13 cellular contexts compared by ENCODE assay signal in the genomic region with DNA sequence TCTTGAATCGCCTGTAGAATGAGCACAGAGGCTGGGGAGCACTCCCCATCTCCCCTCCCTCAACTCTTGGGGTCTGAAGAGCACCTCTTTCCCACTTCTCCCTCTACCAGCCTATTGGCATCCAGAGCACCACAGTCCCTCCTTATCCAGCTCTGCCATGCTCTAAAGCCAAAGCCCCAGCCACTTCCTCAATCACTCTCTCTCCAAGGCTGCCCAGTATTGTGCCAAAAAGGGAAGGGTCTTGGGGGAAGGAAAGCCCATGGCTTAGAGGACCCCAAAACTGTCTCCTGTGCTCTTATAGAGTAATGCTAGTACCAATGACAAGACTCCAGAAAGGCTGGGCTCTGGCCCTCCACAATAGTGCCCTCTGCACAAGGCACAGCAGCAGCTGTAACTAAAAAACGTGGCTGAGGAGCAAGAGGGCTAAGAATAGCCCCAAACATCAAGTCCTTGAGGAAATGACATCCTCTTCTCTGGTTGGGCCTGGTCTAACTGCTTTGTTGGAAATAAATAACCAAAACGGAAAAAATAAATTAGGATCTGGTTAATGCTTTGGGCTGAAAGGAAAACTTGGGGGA. TPM values are rescaled to one million over a fixed set of nuclear protein-coding genes. Genes with fewer than 3 reads are reported as not detected.
DNase-seq lines count a peak whose midpoint lies in the region; ATAC-seq, FAIRE-seq and TF ChIP-seq lines count a peak whose summit lies in the region.
"Had no signal": no experiment of that assay in that cellular context is flagged by ENCODE, and none has a peak within 500 bp of the region (broad histone marks: within the 10 kb centered on the region; RNA-seq: fewer than 3 reads in every experiment).

No MANE protein-coding gene starts in this region.

- H3K79me2 ChIP-seq in astrocyte (ENCODE audit: insufficient read depth, low read length) = no peaks in the 10 kb centered on the region

- no peaks in the 10 kb centered on the region for H3K27me3 ChIP-seq in astrocyte (ENCODE audit: insufficient read depth, low read length)
- H3K27me3 ChIP-seq: tibial artery had no signal

- no peak overlapping the region for H3K27ac ChIP-seq in astrocyte (ENCODE audit: low read depth, low read length)
- H3K27ac ChIP-seq: tibial artery had no signal

- no peaks in the 10 kb centered on the region for H3K9me3 ChIP-seq in astrocyte (ENCODE audit: insufficient read depth, low read depth, low read length)
- H3K9me3 ChIP-seq: tibial artery had no signal

- H2AFZ ChIP-seq in astrocyte (ENCODE audit: low read depth, low read length) = no peak overlapping the region

- H4K20me1 ChIP-seq in astrocyte (ENCODE audit: insufficient read depth, low read length) = peaks cover 11% of the 10 kb centered on the region

- no peak overlapping the region for H3K4me2 ChIP-seq in astrocyte (ENCODE audit: low read length)

- no peaks in the 10 kb centered on the region for H3K27me3 Mint-ChIP-seq in astrocyte (ENCODE audit: low read depth, unreplicated experiment)
- H3K27me3 Mint-ChIP-seq in natural killer cell treated with Interleukin-12 subunit alpha and Interleukin-12 subunit beta and Interleukin-15 and Interleukin-18, amount 100 ng/mL, for 72 hours = no peaks in the 10 kb centered on the region

- H3K27ac Mint-ChIP-seq in astrocyte (ENCODE audit: unreplicated experiment) = peak overlapping the region; percentile 15
- peak overlapping the region; percentile 67 to 76 for H3K27ac Mint-ChIP-seq in natural killer cell treated with Interleukin-12 subunit alpha and Interleukin-12 subunit beta and Interleukin-15 and Interleukin-18, amount 100 ng/mL, for 72 hours

- peaks cover 7% of the 10 kb centered on the region for H3K4me1 Mint-ChIP-seq in astrocyte (ENCODE audit: low read depth, unreplicated experiment)
- peaks cover 21 to 32% of the 10 kb centered on the region in 2 donors for H3K4me1 Mint-ChIP-seq in natural killer cell treated with Interleukin-12 subunit alpha and Interleukin-12 subunit beta and Interleukin-15 and Interleukin-18, amount 100 ng/mL, for 72 hours (ENCODE audit: low read depth in 2 of 2)

- H3K9ac ChIP-seq in astrocyte (ENCODE audit: low read length) = no peak overlapping the region

- peaks cover 8% of the 10 kb centered on the region for H3K4me1 ChIP-seq in astrocyte (ENCODE audit: insufficient read depth, low read length)
- H3K4me1 ChIP-seq: tibial artery had no signal

- FAIRE-seq in astrocyte (lab: Jason Lieb, UNC) = no peak

- H3K36me3 ChIP-seq in astrocyte (ENCODE audit: insufficient read depth, low read length) = peaks cover 15% of the 10 kb centered on the region

- ATAC-seq in natural killer cell treated with Interleukin-12 subunit alpha and Interleukin-12 subunit beta and Interleukin-15 and Interleukin-18, amount 100 ng/mL, for 72 hours = no peak
- no peak for ATAC-seq in HG03521 (IDR thresholded peaks at IDR 0.05; ENCODE audit: unreplicated experiment)
- ATAC-seq: left colon, Panc1 had no signal

- no peak overlapping the region for H3K4me3 ChIP-seq in astrocyte (ENCODE audit: insufficient read depth, low read depth, low read length)
- H3K4me3 ChIP-seq: tibial artery had no signal

- DNase-seq in SKM-1 treated with dmso at 0.1 percent for 144 hours (lab: John Stamatoyannopoulos, UW; ENCODE audit: unreplicated experiment) (peak; percentile 32), SKM-1 (lab: John Stamatoyannopoulos, UW; ENCODE audit: unreplicated experiment) (no peak), Kasumi-1 (lab: John Stamatoyannopoulos, UW) (peak; percentile 31 to 43), astrocyte (ENCODE audit: low read depth) (no peak), hippocampal formation (lab: John Stamatoyannopoulos, UW) (no peak), NCI-H2227 (lab: John Stamatoyannopoulos, UW; ENCODE audit: unreplicated experiment) (no peak)
- peak; percentile 15 for DNase-seq in natural killer cell treated with Interleukin-12 subunit alpha and Interleukin-12 subunit beta and Interleukin-15 and Interleukin-18, amount 100 ng/mL, for 72 hours (ENCODE audit: low spot score)
- DNase-seq: 8988T, left colon, NCI-H1417 had no signal

- H3K4me3 Mint-ChIP-seq in astrocyte (ENCODE audit: unreplicated experiment) = no peak overlapping the region
- no peak overlapping the region for H3K4me3 Mint-ChIP-seq in natural killer cell treated with Interleukin-12 subunit alpha and Interleukin-12 subunit beta and Interleukin-15 and Interleukin-18, amount 100 ng/mL, for 72 hours

- no peaks in the 10 kb centered on the region for H3K9me3 Mint-ChIP-seq in astrocyte (ENCODE audit: unreplicated experiment)
- no peaks in the 10 kb centered on the region for H3K9me3 Mint-ChIP-seq in natural killer cell treated with Interleukin-12 subunit alpha and Interleukin-12 subunit beta and Interleukin-15 and Interleukin-18, amount 100 ng/mL, for 72 hours

- H3K36me3 Mint-ChIP-seq in astrocyte (ENCODE audit: low read depth, unreplicated experiment) = peaks cover 10% of the 10 kb centered on the region
- peaks cover 5% of the 10 kb centered on the region for H3K36me3 Mint-ChIP-seq in natural killer cell treated with Interleukin-12 subunit alpha and Interleukin-12 subunit beta and Interleukin-15 and Interleukin-18, amount 100 ng/mL, for 72 hours

- no peak for TF ChIP-seq CTCF in astrocyte (IDR thresholded peaks at IDR 0.05; ENCODE audit: insufficient read depth, low read depth, low read length)

RNA-seq across cellular contexts. Expression of a gene that starts 28.4 kb away (rescaled TPM):
- total RNA-seq in astrocyte = 5.9 and 8.5 TPM in 2 replicates
- total RNA-seq in natural killer cell treated with Interleukin-12 subunit alpha and Interleukin-12 subunit beta and Interleukin-15 and Interleukin-18, amount 100 ng/mL, for 72 hours = 10 to 100 TPM; 33.6 to 69.9 TPM

Comparison
In these comparisons a context has a peak if more than half of its experiments do, and no peak if none do; other contexts are left out.
1. DNase-seq: peak in SKM-1 treated with dmso at 0.1 percent for 144 hours (single experiment), Kasumi-1 (2 of 2) and natural killer cell treated with Interleukin-12 subunit alpha and Interleukin-12 subunit beta and Interleukin-15 and Interleukin-18, amount 100 ng/mL, for 72 hours (single experiment); none in SKM-1 (single experiment), astrocyte (single experiment), hippocampal formation (0 of 2) and NCI-H2227 (single experiment).